1 cellular context compared by ENCODE assay signal in the genomic region with DNA sequence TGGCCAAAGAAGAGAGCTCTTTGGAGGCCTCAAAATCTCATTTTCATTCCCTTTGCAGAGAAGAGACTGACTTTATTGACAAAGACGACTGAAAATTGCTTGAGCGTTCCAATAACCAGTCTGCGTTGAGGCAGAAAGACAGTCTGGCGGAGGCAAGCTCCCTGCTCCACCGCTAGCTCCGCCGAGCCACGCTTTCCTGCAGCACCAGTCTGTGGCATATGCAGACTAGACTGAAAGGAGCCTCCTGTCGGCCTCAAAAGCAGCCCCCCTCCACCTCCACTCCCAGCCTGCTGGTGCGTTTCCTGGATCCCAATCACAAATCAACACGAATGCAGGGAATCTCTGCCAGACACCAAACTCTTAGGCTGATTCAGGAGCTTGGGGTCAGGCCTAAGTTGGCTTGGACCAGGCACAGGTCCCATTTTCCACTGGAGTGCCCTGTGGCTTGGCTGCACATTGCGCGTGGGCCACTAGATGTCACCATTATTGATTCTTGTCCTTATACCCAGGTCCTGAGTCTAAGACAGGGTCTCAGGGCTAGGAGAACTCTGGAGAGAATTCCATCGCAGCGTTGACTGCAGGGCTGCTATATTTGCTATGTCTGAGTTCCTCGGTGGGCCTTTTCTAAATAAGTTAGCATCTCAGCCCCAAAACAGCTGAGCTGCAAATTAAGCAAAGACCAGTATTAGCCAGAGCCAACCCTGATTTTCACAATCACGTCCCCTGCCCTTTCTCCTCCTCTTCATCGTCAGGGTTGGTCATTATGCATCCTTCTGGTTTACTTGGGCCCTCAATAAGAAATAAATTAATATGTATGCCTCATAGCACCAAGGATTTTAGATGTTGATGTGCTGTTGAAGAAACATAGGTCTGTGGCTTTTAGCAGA.
A peak's percentile ranks its signal among the peaks of the same experiment; 100 is the strongest.
TF ChIP-seq lines count a peak whose summit lies in the region.

No MANE protein-coding gene starts in this region.

TF ChIP-seq in HepG2, 621 proteins besides CTCF, POLR2A, EP300 and RAD21 (continued from another document):
- TF ChIP-seq PITX1 (CRISPR knock-in tag; IDR thresholded peaks at IDR 0.05) (no peak), ZNF7 (CRISPR knock-in tag; IDR thresholded peaks at IDR 0.05) (no peak), ZNF496 (CRISPR knock-in tag; IDR thresholded peaks at IDR 0.05; ENCODE audit: insufficient replicate concordance) (no peak), ZNF672 (CRISPR knock-in tag; IDR thresholded peaks at IDR 0.05) (no peak), MLLT10 (CRISPR knock-in tag; IDR thresholded peaks at IDR 0.05) (no peak), SMAD9 (CRISPR knock-in tag; IDR thresholded peaks at IDR 0.05) (no peak), MXI1 (IDR thresholded peaks at IDR 0.05; ENCODE audit: borderline replicate concordance, low read depth, low read length) (no peak), FOXO1 (CRISPR knock-in tag; IDR thresholded peaks at IDR 0.05) (no peak), CEBPG (CRISPR knock-in tag; IDR thresholded peaks at IDR 0.05) (no peak), ZNF292 (CRISPR knock-in tag; IDR thresholded peaks at IDR 0.05; ENCODE audit: borderline replicate concordance, low read depth) (no peak), NFKBIZ (CRISPR knock-in tag; IDR thresholded peaks at IDR 0.05) (no peak), ZNF333 (CRISPR knock-in tag; IDR thresholded peaks at IDR 0.05; ENCODE audit: borderline replicate concordance) (no peak), ZBTB38 (CRISPR knock-in tag; IDR thresholded peaks at IDR 0.05) (peak; percentile 38; the same call in 1 of the 2 replicates), GATAD2A (CRISPR knock-in tag; IDR thresholded peaks at IDR 0.05) (0 out of 2 replicates have a peak, but pooled peaks have one; percentile 21), KDM5A (IDR thresholded peaks at IDR 0.05; ENCODE audit: borderline replicate concordance, low read length) (no peak), AGO1 (IDR thresholded peaks at IDR 0.05; ENCODE audit: low read depth, low read length, poor library complexity, severe bottlenecking) (no peak), HIVEP1 (CRISPR knock-in tag; IDR thresholded peaks at IDR 0.05) (no peak), ZNF501 (CRISPR knock-in tag; IDR thresholded peaks at IDR 0.05) (peak; percentile 72), XRCC5 (optimal IDR thresholded peaks at IDR 0.05; ENCODE audit: low read length) (peak; percentile 55), PAWR (CRISPR knock-in tag; IDR thresholded peaks at IDR 0.05; ENCODE audit: borderline replicate concordance) (no peak), PRMT3 (CRISPR knock-in tag; IDR thresholded peaks at IDR 0.05; ENCODE audit: borderline replicate concordance, low read depth) (no peak), RBFOX2 (IDR thresholded peaks at IDR 0.05; ENCODE audit: low read depth, low read length) (no peak), ZNF550 (CRISPR knock-in tag; IDR thresholded peaks at IDR 0.05; ENCODE audit: borderline replicate concordance) (no peak)
- TF ChIP-seq, protein P1, sequence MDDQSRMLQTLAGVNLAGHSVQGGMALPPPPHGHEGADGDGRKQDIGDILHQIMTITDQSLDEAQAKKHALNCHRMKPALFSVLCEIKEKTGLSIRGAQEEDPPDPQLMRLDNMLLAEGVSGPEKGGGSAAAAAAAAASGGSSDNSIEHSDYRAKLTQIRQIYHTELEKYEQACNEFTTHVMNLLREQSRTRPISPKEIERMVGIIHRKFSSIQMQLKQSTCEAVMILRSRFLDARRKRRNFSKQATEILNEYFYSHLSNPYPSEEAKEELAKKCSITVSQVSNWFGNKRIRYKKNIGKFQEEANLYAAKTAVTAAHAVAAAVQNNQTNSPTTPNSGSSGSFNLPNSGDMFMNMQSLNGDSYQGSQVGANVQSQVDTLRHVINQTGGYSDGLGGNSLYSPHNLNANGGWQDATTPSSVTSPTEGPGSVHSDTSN (CRISPR knock-in tag; IDR thresholded peaks at IDR 0.05; ENCODE audit: borderline replicate concordance): no peak
- TF ChIP-seq, protein P2, sequence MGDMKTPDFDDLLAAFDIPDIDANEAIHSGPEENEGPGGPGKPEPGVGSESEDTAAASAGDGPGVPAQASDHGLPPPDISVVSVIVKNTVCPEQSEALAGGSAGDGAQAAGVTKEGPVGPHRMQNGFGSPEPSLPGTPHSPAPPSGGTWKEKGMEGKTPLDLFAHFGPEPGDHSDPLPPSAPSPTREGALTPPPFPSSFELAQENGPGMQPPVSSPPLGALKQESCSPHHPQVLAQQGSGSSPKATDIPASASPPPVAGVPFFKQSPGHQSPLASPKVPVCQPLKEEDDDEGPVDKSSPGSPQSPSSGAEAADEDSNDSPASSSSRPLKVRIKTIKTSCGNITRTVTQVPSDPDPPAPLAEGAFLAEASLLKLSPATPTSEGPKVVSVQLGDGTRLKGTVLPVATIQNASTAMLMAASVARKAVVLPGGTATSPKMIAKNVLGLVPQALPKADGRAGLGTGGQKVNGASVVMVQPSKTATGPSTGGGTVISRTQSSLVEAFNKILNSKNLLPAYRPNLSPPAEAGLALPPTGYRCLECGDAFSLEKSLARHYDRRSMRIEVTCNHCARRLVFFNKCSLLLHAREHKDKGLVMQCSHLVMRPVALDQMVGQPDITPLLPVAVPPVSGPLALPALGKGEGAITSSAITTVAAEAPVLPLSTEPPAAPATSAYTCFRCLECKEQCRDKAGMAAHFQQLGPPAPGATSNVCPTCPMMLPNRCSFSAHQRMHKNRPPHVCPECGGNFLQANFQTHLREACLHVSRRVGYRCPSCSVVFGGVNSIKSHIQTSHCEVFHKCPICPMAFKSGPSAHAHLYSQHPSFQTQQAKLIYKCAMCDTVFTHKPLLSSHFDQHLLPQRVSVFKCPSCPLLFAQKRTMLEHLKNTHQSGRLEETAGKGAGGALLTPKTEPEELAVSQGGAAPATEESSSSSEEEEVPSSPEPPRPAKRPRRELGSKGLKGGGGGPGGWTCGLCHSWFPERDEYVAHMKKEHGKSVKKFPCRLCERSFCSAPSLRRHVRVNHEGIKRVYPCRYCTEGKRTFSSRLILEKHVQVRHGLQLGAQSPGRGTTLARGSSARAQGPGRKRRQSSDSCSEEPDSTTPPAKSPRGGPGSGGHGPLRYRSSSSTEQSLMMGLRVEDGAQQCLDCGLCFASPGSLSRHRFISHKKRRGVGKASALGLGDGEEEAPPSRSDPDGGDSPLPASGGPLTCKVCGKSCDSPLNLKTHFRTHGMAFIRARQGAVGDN (CRISPR knock-in tag; IDR thresholded peaks at IDR 0.05): peak; percentile 29; the same call in 1 of the 2 replicates
- TF ChIP-seq, protein P3, sequence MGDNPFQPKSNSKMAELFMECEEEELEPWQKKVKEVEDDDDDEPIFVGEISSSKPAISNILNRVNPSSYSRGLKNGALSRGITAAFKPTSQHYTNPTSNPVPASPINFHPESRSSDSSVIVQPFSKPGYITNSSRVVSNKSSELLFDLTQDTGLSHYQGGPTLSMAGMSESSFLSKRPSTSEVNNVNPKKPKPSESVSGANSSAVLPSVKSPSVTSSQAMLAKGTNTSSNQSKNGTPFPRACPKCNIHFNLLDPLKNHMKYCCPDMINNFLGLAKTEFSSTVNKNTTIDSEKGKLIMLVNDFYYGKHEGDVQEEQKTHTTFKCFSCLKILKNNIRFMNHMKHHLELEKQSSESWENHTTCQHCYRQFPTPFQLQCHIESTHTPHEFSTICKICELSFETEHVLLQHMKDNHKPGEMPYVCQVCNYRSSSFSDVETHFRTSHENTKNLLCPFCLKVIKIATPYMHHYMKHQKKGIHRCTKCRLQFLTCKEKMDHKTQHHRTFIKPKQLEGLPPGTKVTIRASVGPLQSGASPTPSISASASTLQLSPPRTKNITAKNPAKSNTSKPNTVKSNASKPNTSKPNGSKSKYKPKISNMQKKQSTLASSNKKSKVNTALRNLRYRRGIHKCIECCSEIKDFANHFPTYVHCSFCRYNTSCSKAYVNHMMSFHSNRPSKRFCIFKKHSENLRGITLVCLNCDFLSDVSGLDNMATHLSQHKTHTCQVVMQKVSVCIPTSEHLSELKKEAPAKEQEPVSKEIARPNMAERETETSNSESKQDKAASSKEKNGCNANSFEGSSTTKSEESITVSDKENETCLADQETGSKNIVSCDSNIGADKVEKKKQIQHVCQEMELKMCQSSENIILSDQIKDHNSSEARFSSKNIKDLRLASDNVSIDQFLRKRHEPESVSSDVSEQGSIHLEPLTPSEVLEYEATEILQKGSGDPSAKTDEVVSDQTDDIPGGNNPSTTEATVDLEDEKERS (CRISPR knock-in tag; IDR thresholded peaks at IDR 0.05): no peak
- TF ChIP-seq, protein P4, sequence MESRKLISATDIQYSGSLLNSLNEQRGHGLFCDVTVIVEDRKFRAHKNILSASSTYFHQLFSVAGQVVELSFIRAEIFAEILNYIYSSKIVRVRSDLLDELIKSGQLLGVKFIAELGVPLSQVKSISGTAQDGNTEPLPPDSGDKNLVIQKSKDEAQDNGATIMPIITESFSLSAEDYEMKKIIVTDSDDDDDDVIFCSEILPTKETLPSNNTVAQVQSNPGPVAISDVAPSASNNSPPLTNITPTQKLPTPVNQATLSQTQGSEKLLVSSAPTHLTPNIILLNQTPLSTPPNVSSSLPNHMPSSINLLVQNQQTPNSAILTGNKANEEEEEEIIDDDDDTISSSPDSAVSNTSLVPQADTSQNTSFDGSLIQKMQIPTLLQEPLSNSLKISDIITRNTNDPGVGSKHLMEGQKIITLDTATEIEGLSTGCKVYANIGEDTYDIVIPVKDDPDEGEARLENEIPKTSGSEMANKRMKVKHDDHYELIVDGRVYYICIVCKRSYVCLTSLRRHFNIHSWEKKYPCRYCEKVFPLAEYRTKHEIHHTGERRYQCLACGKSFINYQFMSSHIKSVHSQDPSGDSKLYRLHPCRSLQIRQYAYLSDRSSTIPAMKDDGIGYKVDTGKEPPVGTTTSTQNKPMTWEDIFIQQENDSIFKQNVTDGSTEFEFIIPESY (CRISPR knock-in tag; IDR thresholded peaks at IDR 0.05): peak; percentile 65
- TF ChIP-seq, protein P5, sequence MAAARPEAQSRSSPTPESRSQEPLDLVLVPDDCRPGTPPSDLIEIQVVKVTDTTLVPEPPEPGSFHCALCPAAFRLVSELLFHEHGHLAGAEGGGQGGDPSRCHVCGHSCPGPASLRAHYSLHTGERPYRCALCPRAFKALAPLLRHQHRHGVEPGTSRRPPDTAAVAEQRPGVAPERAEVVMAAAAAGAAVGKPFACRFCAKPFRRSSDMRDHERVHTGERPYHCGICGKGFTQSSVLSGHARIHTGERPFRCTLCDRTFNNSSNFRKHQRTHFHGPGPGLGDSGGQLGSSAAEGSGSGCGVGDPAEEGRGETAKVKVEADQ (CRISPR knock-in tag; IDR thresholded peaks at IDR 0.05; ENCODE audit: borderline replicate concordance): no peak
- TF ChIP-seq, protein P6, sequence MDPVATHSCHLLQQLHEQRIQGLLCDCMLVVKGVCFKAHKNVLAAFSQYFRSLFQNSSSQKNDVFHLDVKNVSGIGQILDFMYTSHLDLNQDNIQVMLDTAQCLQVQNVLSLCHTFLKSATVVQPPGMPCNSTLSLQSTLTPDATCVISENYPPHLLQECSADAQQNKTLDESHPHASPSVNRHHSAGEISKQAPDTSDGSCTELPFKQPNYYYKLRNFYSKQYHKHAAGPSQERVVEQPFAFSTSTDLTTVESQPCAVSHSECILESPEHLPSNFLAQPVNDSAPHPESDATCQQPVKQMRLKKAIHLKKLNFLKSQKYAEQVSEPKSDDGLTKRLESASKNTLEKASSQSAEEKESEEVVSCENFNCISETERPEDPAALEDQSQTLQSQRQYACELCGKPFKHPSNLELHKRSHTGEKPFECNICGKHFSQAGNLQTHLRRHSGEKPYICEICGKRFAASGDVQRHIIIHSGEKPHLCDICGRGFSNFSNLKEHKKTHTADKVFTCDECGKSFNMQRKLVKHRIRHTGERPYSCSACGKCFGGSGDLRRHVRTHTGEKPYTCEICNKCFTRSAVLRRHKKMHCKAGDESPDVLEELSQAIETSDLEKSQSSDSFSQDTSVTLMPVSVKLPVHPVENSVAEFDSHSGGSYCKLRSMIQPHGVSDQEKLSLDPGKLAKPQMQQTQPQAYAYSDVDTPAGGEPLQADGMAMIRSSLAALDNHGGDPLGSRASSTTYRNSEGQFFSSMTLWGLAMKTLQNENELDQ (CRISPR knock-in tag; IDR thresholded peaks at IDR 0.05; ENCODE audit: borderline replicate concordance): no peak
